In genomic region chr10:116848032-116848911, GRCh38 we compare ENCODE assay signal across 8 cellular contexts. TPM values are rescaled to one million over a fixed set of nuclear protein-coding genes. Genes with fewer than 3 reads are reported as not detected.
DNase-seq lines count a peak whose midpoint lies in the region; ATAC-seq and TF ChIP-seq lines count a peak whose summit lies in the region.

No MANE protein-coding gene starts in this region.

- peak overlapping the region; percentile 57 to 66 for H3K4me3 ChIP-seq in tibial artery

- no peak overlapping the region for H3K27ac ChIP-seq in tibial artery

- H3K4me1 ChIP-seq in tibial artery: peaks cover 0 to 23% (median 10%) of the 10 kb centered on the region in 4 donors

- POLR2A ChIA-PET in activated naive CD8-positive, alpha-beta T cell treated with anti-CD3 and anti-CD28 coated beads, Interleukin-2, amount 10 ng/mL, durations not matched to agents 7 days and 5 days (lab: Charles Lee): no interaction called here

- H3K27me3 Mint-ChIP-seq in activated naive CD8-positive, alpha-beta T cell treated with anti-CD3 and anti-CD28 coated beads, Interleukin-2, amount 10 ng/mL, durations not matched to agents 7 days and 5 days: peaks cover 47% of the 10 kb centered on the region

- no peaks in the 10 kb centered on the region for H3K9me3 ChIP-seq in tibial artery

- H3K36me3 Mint-ChIP-seq in activated naive CD8-positive, alpha-beta T cell treated with anti-CD3 and anti-CD28 coated beads, Interleukin-2, amount 10 ng/mL, durations not matched to agents 7 days and 5 days: no peaks in the 10 kb centered on the region

- intact Hi-C loops in tibial artery (cut with DNase I; ENCODE audit: low total_unique reads): no loop called here

- H3K36me3 ChIP-seq in tibial artery: no peaks in the 10 kb centered on the region

- H3K27me3 ChIP-seq in tibial artery: peaks cover 0 to 3% of the 10 kb centered on the region in 2 donors

- no peaks in the 10 kb centered on the region for H3K9me3 Mint-ChIP-seq in activated naive CD8-positive, alpha-beta T cell treated with anti-CD3 and anti-CD28 coated beads, Interleukin-2, amount 10 ng/mL, durations not matched to agents 7 days and 5 days

- no peak overlapping the region for H3K27ac Mint-ChIP-seq in activated naive CD8-positive, alpha-beta T cell treated with anti-CD3 and anti-CD28 coated beads, Interleukin-2, amount 10 ng/mL, durations not matched to agents 7 days and 5 days

- TF ChIP-seq CTCF in tibial artery (IDR thresholded peaks at IDR 0.05): no peak

- H3K4me1 Mint-ChIP-seq in activated naive CD8-positive, alpha-beta T cell treated with anti-CD3 and anti-CD28 coated beads, Interleukin-2, amount 10 ng/mL, durations not matched to agents 7 days and 5 days: peaks cover 8% of the 10 kb centered on the region

- peak; percentile 77 for ATAC-seq in HG03159 (IDR thresholded peaks at IDR 0.05; ENCODE audit: unreplicated experiment)
- ATAC-seq in activated naive CD8-positive, alpha-beta T cell treated with anti-CD3 and anti-CD28 coated beads, Interleukin-2, amount 10 ng/mL, durations not matched to agents 7 days and 5 days (ENCODE audit: low read depth): no peak

- DNase-seq in Daoy (ENCODE audit: low read depth) (peak; percentile 52), GM19240 (ENCODE audit: insufficient read length, low spot score) (peak; percentile 16), kidney glomerular epithelial cell (lab: John Stamatoyannopoulos, UW) (peak; percentile 5), tibial artery (no peak), NCI-H524 (lab: John Stamatoyannopoulos, UW) (no peak), NCI-H1694 treated with DMSO at 0.1 percent for 48 hours (lab: John Stamatoyannopoulos, UW) (no peak)
- no peak for DNase-seq in activated naive CD8-positive, alpha-beta T cell treated with anti-CD3 and anti-CD28 coated beads, Interleukin-2, amount 10 ng/mL, durations not matched to agents 7 days and 5 days

- peak overlapping the region; percentile 58 for H3K4me3 Mint-ChIP-seq in activated naive CD8-positive, alpha-beta T cell treated with anti-CD3 and anti-CD28 coated beads, Interleukin-2, amount 10 ng/mL, durations not matched to agents 7 days and 5 days

RNA-seq across cellular contexts. Expression of gene ENO4, which starts 1.0 kb away (rescaled TPM):
- total RNA-seq in Daoy (2014; rRNA removed; shearing (Covaris generic)): under 0.01 and 0.80 TPM in 2 replicates
- total RNA-seq in activated naive CD8-positive, alpha-beta T cell treated with anti-CD3 and anti-CD28 coated beads, Interleukin-2, amount 10 ng/mL, durations not matched to agents 7 days and 5 days: not detected

Comparison
In these comparisons a context has a peak if more than half of its experiments do, and no peak if none do; other contexts are left out.
1. DNase-seq: peak in Daoy (single experiment), GM19240 (single experiment) and kidney glomerular epithelial cell (single experiment); none in activated naive CD8-positive, alpha-beta T cell treated with anti-CD3 and anti-CD28 coated beads, Interleukin-2, amount 10 ng/mL, durations not matched to agents 7 days and 5 days (single experiment), tibial artery (0 of 2), NCI-H524 (0 of 2) and NCI-H1694 treated with DMSO at 0.1 percent for 48 hours (single experiment).